Comparison of ENCODE assay signal across 1 cellular context in the genomic region with DNA sequence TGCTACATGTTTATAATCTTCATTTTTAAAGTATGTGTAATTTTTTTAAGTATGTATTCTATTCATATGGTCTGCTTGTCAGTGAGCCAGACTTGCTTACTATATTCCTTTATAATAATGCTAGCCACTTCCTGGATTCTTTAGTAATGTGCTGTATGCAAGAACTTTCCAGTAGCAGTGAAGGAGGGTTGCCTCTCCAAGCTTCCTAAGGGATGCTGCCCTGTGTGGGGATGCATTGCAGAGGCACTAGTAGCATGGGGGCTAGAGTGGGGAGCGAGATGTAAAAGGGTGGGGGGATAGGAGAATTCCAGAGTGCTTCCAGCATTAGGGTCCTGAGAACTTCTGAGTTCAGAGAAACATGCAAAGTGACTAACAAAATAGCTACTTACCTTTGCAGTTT.
A peak's percentile ranks its signal among the peaks of the same experiment; 100 is the strongest.
TF ChIP-seq lines count a peak whose summit lies in the region.

No MANE protein-coding gene starts in this region.

TF ChIP-seq in SK-N-SH, 30 proteins besides CTCF, POLR2A, EP300 and RAD21:
- TF ChIP-seq TCF12 (IDR thresholded peaks at IDR 0.05) (peak; percentile 8; the same call in 1 of the 2 replicates), JUND (IDR thresholded peaks at IDR 0.05) (0 out of 2 replicates have a peak, but pooled peaks have one; percentile 16), ELF1 (IDR thresholded peaks at IDR 0.05) (peak; percentile 68)
TF ChIP-seq in SK-N-SH: peak in this region for 3; not testable (repeated sequence) for 27.
